Comparison of ENCODE assay signal across 16 cellular contexts in genomic region chr1:59978026-59978425, GRCh38.
"Had no signal": no experiment of that assay in that cellular context is flagged by ENCODE, and none has a peak within 500 bp of the region (broad histone marks: within the 10 kb centered on the region; RNA-seq: fewer than 3 reads in every experiment).

No MANE protein-coding gene starts in this region.

- H3K36me3 ChIP-seq: adrenal gland, neutrophil, sigmoid colon, thyroid gland had no signal

- H3K4me3 ChIP-seq: adrenal gland, sigmoid colon, thyroid gland had no signal

- ATAC-seq: activated T-cell treated with anti-CD3 and anti-CD28 coated beads, Interleukin-2, amount 50 U/mL, for 72 hours; left cardiac atrium; naive thymus-derived CD4-positive, alpha-beta T cell; stimulated activated naive B cell treated with anti-CD40 and anti-IgM and Interleukin-4, amounts not matched to agents 10 μg/mL and 1 μg/mL and 100 μg/mL, for 72 hours; T-helper 17 cell had no signal

- DNase-seq: activated CD4-positive, alpha-beta T cell treated with anti-CD3 and anti-CD28 coated beads, Interleukin-2, amount 50 U/mL, for 1 hour; activated CD4-positive, CD25-positive, alpha-beta regulatory T cell treated with anti-CD3 and anti-CD28 coated beads, Interleukin-2, amount 50 U/mL, for 72 hours; activated effector memory CD4-positive, alpha-beta T cell treated with anti-CD3 and anti-CD28 coated beads, Interleukin-2, amount 50 U/mL, for 16 hours; activated T-cell treated with anti-CD3 and anti-CD28 coated beads, Interleukin-2, amount 50 U/mL, for 72 hours; adrenal gland; caudate nucleus; left cardiac atrium; mesendoderm; naive thymus-derived CD4-positive, alpha-beta T cell; sigmoid colon; stimulated activated naive B cell treated with anti-CD40 and anti-IgM and Interleukin-4, amounts not matched to agents 10 μg/mL and 1 μg/mL and 100 μg/mL, for 72 hours; T-helper 17 cell; thyroid gland had no signal

- H3K27me3 ChIP-seq: sigmoid colon, thyroid gland had no signal

- H3K27ac ChIP-seq: adrenal gland, parathyroid adenoma, sigmoid colon, thyroid gland, VCaP had no signal
